ENCODE assay signal across 1 cellular context in genomic region chr14:102922490-102923200, GRCh38.
TF ChIP-seq lines count a peak whose summit lies in the region.

Gene AMN, plus strand, starts transcription at chr14:102922663. Its CDS starts 26 bp downstream, at chr14:102922689.

TF ChIP-seq in IMR-90, 13 proteins besides CTCF, POLR2A, EP300 and RAD21 (continued from another document):
- TF ChIP-seq ELK1 (IDR thresholded peaks at IDR 0.05; ENCODE audit: borderline replicate concordance, low read depth, low read length) = no peak
